In genomic region chr5:151020304-151021031, GRCh38 we compare ENCODE assay signal across 9 cellular contexts. TPM values are rescaled to one million over a fixed set of nuclear protein-coding genes. Genes with fewer than 3 reads are reported as not detected.
A peak's percentile ranks its signal among the peaks of the same experiment; 100 is the strongest.
DNase-seq lines count a peak whose midpoint lies in the region; ATAC-seq and TF ChIP-seq lines count a peak whose summit lies in the region.
"Had no signal": no experiment of that assay in that cellular context is flagged by ENCODE, and none has a peak within 500 bp of the region (broad histone marks: within the 10 kb centered on the region; RNA-seq: fewer than 3 reads in every experiment).

GPX3 (plus strand) TSS chr5:151020591; CDS start chr5:151020655, 64 bp downstream.

- peak; percentile 85 to 88 for ATAC-seq in naive B cell (ENCODE audit: low read depth in 2 of 2)
- ATAC-seq in HG03520 (IDR thresholded peaks at IDR 0.05; ENCODE audit: unreplicated experiment): no peak

- H3K27ac Mint-ChIP-seq in naive B cell: peak within 1 kb of the TSS in 5 of 6 donors; percentile 11 to 64 (median 32)

- H3K9me3 ChIP-seq in ES-I3 (ENCODE audit: control insufficient read depth, insufficient read depth, low read length) (no peaks in the 10 kb centered on the region), tibial artery (no peaks in the 10 kb centered on the region)

- H3K27ac ChIP-seq in tibial artery: peak within 1 kb of the TSS; percentile 83 to 96

- TF ChIP-seq CTCF in fibroblast of pulmonary artery (IDR thresholded peaks at IDR 0.05; ENCODE audit: low read length, missing control alignments) (no peak), tibial artery (IDR thresholded peaks at IDR 0.05) (peak in 1 of 2 experiments; percentile 21)

- H3K36me3 Mint-ChIP-seq in naive B cell: no peaks in the 10 kb centered on the region

- peak; percentile 88 for DNase-seq in H4 (ENCODE audit: low spot score)
- peak; percentile 54 for DNase-seq in NCI-H146 treated with DMSO at 0.1 percent for 48 hours (lab: John Stamatoyannopoulos, UW; ENCODE audit: unreplicated experiment)
- peak; percentile 12 for DNase-seq in activated T-helper 9 cell treated with anti-CD3 and anti-CD28 coated beads, Interleukin-2, amount 50 U/mL, for 16 hours (ENCODE audit: low read depth)
- DNase-seq in fibroblast of pulmonary artery (ENCODE audit: low read depth): peak; percentile 47
- peak; percentile 49 for DNase-seq in naive B cell
- peak; percentile 99 for DNase-seq in tibial artery

- peak within 1 kb of the TSS; percentile 72 for H3K9ac ChIP-seq in ES-I3 (ENCODE audit: low read depth, low read length)

- H3K4me3 Mint-ChIP-seq in naive B cell: peak within 1 kb of the TSS; percentile 44 to 90 (median 86)

- H3K4me1 ChIP-seq in ES-I3 (ENCODE audit: insufficient read depth, low read length) (no peaks in the 10 kb centered on the region), tibial artery (peaks cover 0 to 58% (median 41%) of the 10 kb centered on the region in 4 donors)

- H3K4me1 Mint-ChIP-seq in naive B cell: peaks cover 18 to 44% (median 23%) of the 10 kb centered on the region in 3 donors

- peaks cover 0 to 5% (median 0%) of the 10 kb centered on the region in 3 donors for H3K27me3 Mint-ChIP-seq in naive B cell

- H3K4me3 ChIP-seq in fibroblast of pulmonary artery (replicated peaks; ENCODE audit: low read depth, low read length): peak within 1 kb of the TSS; percentile 55
- peak within 1 kb of the TSS; percentile 67 to 95 for H3K4me3 ChIP-seq in tibial artery

- H3K27me3 ChIP-seq in tibial artery: no peaks in the 10 kb centered on the region

- intact Hi-C loops in tibial artery (cut with DNase I; ENCODE audit: low total_unique reads): no loop called here

- peaks cover 3% of the 10 kb centered on the region; the same call in 1 of the 2 replicates for H3K36me3 ChIP-seq in ES-I3 (ENCODE audit: insufficient read depth, low read length)
- peaks cover 0 to 44% (median 8%) of the 10 kb centered on the region in 3 donors for H3K36me3 ChIP-seq in tibial artery

- H3K9me3 Mint-ChIP-seq in naive B cell: no peaks in the 10 kb centered on the region

RNA-seq across cellular contexts. Expression of gene GPX3, which starts in this region (rescaled TPM):
- 338 and 380 TPM in 2 replicates for total RNA-seq in H4 (2014; rRNA removed; shearing (Covaris generic))
- polyA plus RNA-seq in naive B cell (ENCODE audit: low read depth in 6 of 6): 1 to 10 TPM in 3 of 6 donors, under 1 TPM in 2, not detected in 1; 0.23 to 1.8 (median 1.1) TPM
- total RNA-seq: T-helper 2 cell treated with Interferon-gamma antibody and Interleukin-4, amounts not matched to agents 100 ng/mL and 5 ng/mL, for 36 hours had no signal

Comparison
In these comparisons a context has a peak if more than half of its experiments do, and no peak if none do; other contexts are left out.
1. DNase-seq: peak in every context shown above with its lines; median percentile 99 in tibial artery; 88 in H4; 54 in NCI-H146 treated with DMSO at 0.1 percent for 48 hours; 49 in naive B cell; 47 in fibroblast of pulmonary artery; 12 in activated T-helper 9 cell treated with anti-CD3 and anti-CD28 coated beads, Interleukin-2, amount 50 U/mL, for 16 hours.